In genomic region chr17:6095501-6095900, GRCh38 we compare ENCODE assay signal across 34 cellular contexts. TPM values are rescaled to one million over a fixed set of nuclear protein-coding genes. Genes with fewer than 3 reads are reported as not detected.
"Had no signal": no experiment of that assay in that cellular context is flagged by ENCODE, and none has a peak within 500 bp of the region (broad histone marks: within the 10 kb centered on the region; RNA-seq: fewer than 3 reads in every experiment).

No MANE protein-coding gene starts in this region.

- H3K9me3 ChIP-seq: adrenal gland, body of pancreas, esophagus muscularis mucosa, gastrocnemius medialis, heart left ventricle had no signal

- H3K4me1 ChIP-seq: adrenal gland, body of pancreas, foreskin keratinocyte had no signal

- H3K4me1 Mint-ChIP-seq: activated CD4-positive, alpha-beta memory T cell treated with anti-CD3 and anti-CD28 coated beads, Interleukin-2, amount 10 ng/mL, durations not matched to agents 7 days and 5 days; activated CD4-positive, alpha-beta T cell treated with anti-CD3 and anti-CD28 coated beads for 36 hours; activated CD4-positive, alpha-beta T cell treated with anti-CD3 and anti-CD28 coated beads, Interleukin-2, amount 10 ng/mL, durations not matched to agents 24 days and 14 days; activated naive CD8-positive, alpha-beta T cell treated with anti-CD3 and anti-CD28 coated beads for 36 hours; activated naive CD8-positive, alpha-beta T cell treated with anti-CD3 and anti-CD28 coated beads, Interleukin-2, amount 50 U/mL, for 24 hours; T-helper 17 cell had no signal

- H3K36me3 ChIP-seq: adrenal gland, gastrocnemius medialis, heart left ventricle had no signal

- H3K9me3 Mint-ChIP-seq: activated CD4-positive, alpha-beta memory T cell treated with anti-CD3 and anti-CD28 coated beads, Interleukin-2, amount 10 ng/mL, durations not matched to agents 7 days and 5 days; activated CD4-positive, alpha-beta T cell treated with anti-CD3 and anti-CD28 coated beads, Interleukin-2, amount 10 ng/mL, durations not matched to agents 24 days and 14 days; activated naive CD8-positive, alpha-beta T cell treated with anti-CD3 and anti-CD28 coated beads for 36 hours; activated naive CD8-positive, alpha-beta T cell treated with anti-CD3 and anti-CD28 coated beads, Interleukin-2, amount 50 U/mL, for 24 hours; activated T-cell treated with anti-CD3 and anti-CD28 coated beads, Interleukin-2, amount 50 U/mL, for 24 hours; activated T-cell treated with anti-CD3 and anti-CD28 coated beads, Interleukin-2, amount 50 U/mL, for 72 hours; dendritic cell treated with granulocyte-macrophage colony-stimulating factor and Interleukin-4, amounts not matched to agents 40 ng/mL and 50 ng/mL, for 4 days; endodermal cell; T-helper 2 cell treated with Interferon-gamma antibody and Interleukin-4, amounts not matched to agents 5 μg/mL and 100 μg/mL, for 36 hours had no signal

- H3K27me3 Mint-ChIP-seq: activated CD4-positive, alpha-beta memory T cell treated with anti-CD3 and anti-CD28 coated beads, Interleukin-2, amount 10 ng/mL, durations not matched to agents 7 days and 5 days; activated CD4-positive, alpha-beta T cell treated with anti-CD3 and anti-CD28 coated beads for 36 hours; activated CD4-positive, alpha-beta T cell treated with anti-CD3 and anti-CD28 coated beads, Interleukin-2, amount 10 ng/mL, durations not matched to agents 24 days and 14 days; activated naive CD8-positive, alpha-beta T cell treated with anti-CD3 and anti-CD28 coated beads for 36 hours had no signal

- H3K27ac ChIP-seq: adrenal gland, body of pancreas, coronary artery, esophagus muscularis mucosa, foreskin keratinocyte, gastrocnemius medialis, heart left ventricle had no signal

- H3K4me3 ChIP-seq: adrenal gland, body of pancreas, coronary artery, dorsolateral prefrontal cortex, esophagus muscularis mucosa, gastrocnemius medialis, heart left ventricle had no signal

- H3K36me3 Mint-ChIP-seq: activated naive CD8-positive, alpha-beta T cell treated with anti-CD3 and anti-CD28 coated beads for 36 hours had no signal

- DNase-seq: activated CD4-positive, alpha-beta memory T cell treated with anti-CD3 and anti-CD28 coated beads, Interleukin-2, amount 10 ng/mL, durations not matched to agents 7 days and 5 days; activated CD4-positive, alpha-beta T cell treated with anti-CD3 and anti-CD28 coated beads for 36 hours; activated CD4-positive, alpha-beta T cell treated with anti-CD3 and anti-CD28 coated beads, Interleukin-2, amount 10 ng/mL, durations not matched to agents 24 days and 14 days; activated CD4-positive, alpha-beta T cell treated with anti-CD3 and anti-CD28 coated beads, Interleukin-2, amount 50 U/mL, for 4 hours; activated CD4-positive, CD25-positive, alpha-beta regulatory T cell; activated CD4-positive, CD25-positive, alpha-beta regulatory T cell treated with anti-CD3 and anti-CD28 coated beads, Interleukin-2, amount 50 U/mL, for 72 hours; activated CD8-positive, alpha-beta memory T cell treated with anti-CD3 and anti-CD28 coated beads, Interleukin-2, amount 50 U/mL, for 48 hours; activated gamma-delta T cell; activated naive CD4-positive, alpha-beta T cell; activated naive CD4-positive, alpha-beta T cell treated with anti-CD3 and anti-CD28 coated beads, Interleukin-2, amount 50 U/mL, for 16 hours; activated naive CD8-positive, alpha-beta T cell treated with anti-CD3 and anti-CD28 coated beads for 36 hours; activated naive CD8-positive, alpha-beta T cell treated with anti-CD3 and anti-CD28 coated beads, Interleukin-2, amount 50 U/mL, for 24 hours; activated T-cell treated with anti-CD3 and anti-CD28 coated beads for 4 hours; activated T-cell treated with anti-CD3 and anti-CD28 coated beads, Interleukin-2, amount 50 U/mL, for 24 hours; activated T-cell treated with anti-CD3 and anti-CD28 coated beads, Interleukin-2, amount 50 U/mL, for 72 hours; adrenal gland; amygdala; body of pancreas; caudate nucleus; effector memory CD4-positive, alpha-beta T cell; endodermal cell; erythroblast; foreskin keratinocyte; gastrocnemius medialis; glutamatergic neuron; heart left ventricle; T-helper 1 cell; T-helper 17 cell; T1000 had no signal

- ATAC-seq: activated CD4-positive, alpha-beta T cell treated with anti-CD3 and anti-CD28 coated beads for 36 hours; activated naive CD8-positive, alpha-beta T cell treated with anti-CD3 and anti-CD28 coated beads, Interleukin-2, amount 50 U/mL, for 24 hours; activated T-cell treated with anti-CD3 and anti-CD28 coated beads, Interleukin-2, amount 50 U/mL, for 72 hours; body of pancreas; foreskin keratinocyte; gastrocnemius medialis; heart left ventricle; T-helper 17 cell had no signal

- H3K4me3 Mint-ChIP-seq: activated CD4-positive, alpha-beta memory T cell treated with anti-CD3 and anti-CD28 coated beads, Interleukin-2, amount 10 ng/mL, durations not matched to agents 7 days and 5 days; activated CD4-positive, alpha-beta T cell treated with anti-CD3 and anti-CD28 coated beads for 36 hours; activated CD4-positive, alpha-beta T cell treated with anti-CD3 and anti-CD28 coated beads, Interleukin-2, amount 10 ng/mL, durations not matched to agents 24 days and 14 days; activated naive CD8-positive, alpha-beta T cell treated with anti-CD3 and anti-CD28 coated beads for 36 hours; activated naive CD8-positive, alpha-beta T cell treated with anti-CD3 and anti-CD28 coated beads, Interleukin-2, amount 50 U/mL, for 24 hours; activated T-cell treated with anti-CD3 and anti-CD28 coated beads, Interleukin-2, amount 50 U/mL, for 24 hours; activated T-cell treated with anti-CD3 and anti-CD28 coated beads, Interleukin-2, amount 50 U/mL, for 72 hours; dendritic cell treated with granulocyte-macrophage colony-stimulating factor and Interleukin-4, amounts not matched to agents 40 ng/mL and 50 ng/mL, for 4 days; endodermal cell; T-helper 17 cell; T-helper 2 cell treated with Interferon-gamma antibody and Interleukin-4, amounts not matched to agents 5 μg/mL and 100 μg/mL, for 36 hours had no signal

- H3K27ac Mint-ChIP-seq: activated CD4-positive, alpha-beta memory T cell treated with anti-CD3 and anti-CD28 coated beads, Interleukin-2, amount 10 ng/mL, durations not matched to agents 7 days and 5 days; activated CD4-positive, alpha-beta T cell treated with anti-CD3 and anti-CD28 coated beads for 36 hours; activated CD4-positive, alpha-beta T cell treated with anti-CD3 and anti-CD28 coated beads, Interleukin-2, amount 10 ng/mL, durations not matched to agents 24 days and 14 days; activated naive CD8-positive, alpha-beta T cell treated with anti-CD3 and anti-CD28 coated beads for 36 hours; activated naive CD8-positive, alpha-beta T cell treated with anti-CD3 and anti-CD28 coated beads, Interleukin-2, amount 50 U/mL, for 24 hours; activated T-cell treated with anti-CD3 and anti-CD28 coated beads, Interleukin-2, amount 50 U/mL, for 24 hours; activated T-cell treated with anti-CD3 and anti-CD28 coated beads, Interleukin-2, amount 50 U/mL, for 72 hours; dendritic cell treated with granulocyte-macrophage colony-stimulating factor and Interleukin-4, amounts not matched to agents 40 ng/mL and 50 ng/mL, for 4 days; endodermal cell; T-helper 17 cell; T-helper 2 cell treated with Interferon-gamma antibody and Interleukin-4, amounts not matched to agents 5 μg/mL and 100 μg/mL, for 36 hours had no signal

- H3K27me3 ChIP-seq: adrenal gland, body of pancreas, dorsolateral prefrontal cortex, esophagus muscularis mucosa, foreskin keratinocyte, gastrocnemius medialis had no signal

RNA-seq across cellular contexts. Expression of gene WSCD1, which starts 25.3 kb away (rescaled TPM):
- total RNA-seq: activated CD4-positive, alpha-beta memory T cell treated with anti-CD3 and anti-CD28 coated beads, Interleukin-2, amount 10 ng/mL, durations not matched to agents 7 days and 5 days; activated CD4-positive, alpha-beta T cell treated with anti-CD3 and anti-CD28 coated beads, Interleukin-2, amount 10 ng/mL, durations not matched to agents 24 days and 14 days; foreskin keratinocyte had no signal
- polyA plus RNA-seq: foreskin keratinocyte had no signal
